ENCODE assay signal across 12 cellular contexts in genomic region chr6:6793388-6794250, GRCh38.
A peak's percentile ranks its signal among the peaks of the same experiment; 100 is the strongest.
DNase-seq lines count a peak whose midpoint lies in the region; ATAC-seq and TF ChIP-seq lines count a peak whose summit lies in the region.
"Had no signal": no experiment of that assay in that cellular context is flagged by ENCODE, and none has a peak within 500 bp of the region (broad histone marks: within the 10 kb centered on the region; RNA-seq: fewer than 3 reads in every experiment).

No MANE protein-coding gene starts in this region.

- H3K4me1 ChIP-seq in heart right ventricle (peaks cover 0 to 38% (median 0%) of the 10 kb centered on the region in 9 donors), left ventricle myocardium inferior (no peaks in the 10 kb centered on the region), gastroesophageal sphincter (no peaks in the 10 kb centered on the region), upper lobe of left lung (no peaks in the 10 kb centered on the region)

- TF ChIP-seq EP300 in gastroesophageal sphincter (IDR thresholded peaks at IDR 0.05) (no peak), upper lobe of left lung (IDR thresholded peaks at IDR 0.05) (peak in 1 of 4 donors; percentile 77)

- H3K9me3 ChIP-seq in heart right ventricle (no peaks in the 10 kb centered on the region), left ventricle myocardium inferior (replicated peaks) (no peaks in the 10 kb centered on the region), gastroesophageal sphincter (no peaks in the 10 kb centered on the region), upper lobe of left lung (no peaks in the 10 kb centered on the region)

- ATAC-seq in heart right ventricle (peak in 5 of 8 donors; percentile 31 to 52 (median 41)), gastroesophageal sphincter (peak; percentile 34), upper lobe of left lung (ENCODE audit: low FRiP score in 2 of 2) (peak; percentile 6 to 74), HG03378 (IDR thresholded peaks at IDR 0.05; ENCODE audit: unreplicated experiment) (no peak)

- TF ChIP-seq POLR2A in gastroesophageal sphincter (IDR thresholded peaks at IDR 0.05) (no peak), upper lobe of left lung (IDR thresholded peaks at IDR 0.05) (no peak)

- DNase-seq in heart right ventricle (no peak), left ventricle myocardium inferior (no peak), SIG-M5 (lab: John Stamatoyannopoulos, UW) (peak; percentile 71), upper lobe of left lung (peak; percentile 41 to 47), NCI-H748 (lab: John Stamatoyannopoulos, UW; ENCODE audit: unreplicated experiment) (no peak), epidermal melanocyte (ENCODE audit: insufficient read length, low spot score) (no peak)
- DNase-seq: effector CD4-positive, alpha-beta T cell; glutamatergic neuron; NCI-H1694 treated with DMSO at 0.1 percent for 48 hours; stimulated activated CD4-positive, alpha-beta T cell treated with anti-CD3 and anti-CD28 coated beads, Interleukin-15, amount 100 ng/mL, for 24 hours had no signal

- no peak for TF ChIP-seq CTCF in heart right ventricle (IDR thresholded peaks at IDR 0.05)
- no peak for TF ChIP-seq CTCF in left ventricle myocardium inferior (IDR thresholded peaks at IDR 0.05; ENCODE audit: borderline replicate concordance)
- TF ChIP-seq CTCF in gastroesophageal sphincter (IDR thresholded peaks at IDR 0.05) = no peak
- TF ChIP-seq CTCF in upper lobe of left lung (IDR thresholded peaks at IDR 0.05) = no peak

- intact Hi-C loops in heart right ventricle (cut with DNase I) = no loop called here
- intact Hi-C loops in left ventricle myocardium inferior (cut with micrococcal nuclease) = no loop called here

- no peaks in the 10 kb centered on the region for H3K36me3 ChIP-seq in heart right ventricle
- H3K36me3 ChIP-seq in left ventricle myocardium inferior = no peaks in the 10 kb centered on the region
- H3K36me3 ChIP-seq in gastroesophageal sphincter = no peaks in the 10 kb centered on the region
- no peaks in the 10 kb centered on the region for H3K36me3 ChIP-seq in upper lobe of left lung

- H3K27me3 ChIP-seq in heart right ventricle = no peaks in the 10 kb centered on the region
- no peaks in the 10 kb centered on the region for H3K27me3 ChIP-seq in left ventricle myocardium inferior (ENCODE audit: low read depth)
- H3K27me3 ChIP-seq in gastroesophageal sphincter = no peaks in the 10 kb centered on the region
- H3K27me3 ChIP-seq in upper lobe of left lung = no peaks in the 10 kb centered on the region

- H3K27ac ChIP-seq in heart right ventricle = peak overlapping the region in 1 of 10 donors; percentile 63
- H3K27ac ChIP-seq in left ventricle myocardium inferior (replicated peaks) = no peak overlapping the region
- no peak overlapping the region for H3K27ac ChIP-seq in gastroesophageal sphincter
- peak overlapping the region in 2 of 4 donors; percentile 37 to 42 for H3K27ac ChIP-seq in upper lobe of left lung

- H3K4me3 ChIP-seq in heart right ventricle (no peak overlapping the region), left ventricle myocardium inferior (no peak overlapping the region), gastroesophageal sphincter (no peak overlapping the region), upper lobe of left lung (no peak overlapping the region)

- WGBS in heart right ventricle, 2 donors = 84 to 85% methylated on average over 9 of the region's 9 CpGs
- WGBS in gastroesophageal sphincter (ENCODE audit: low coverage in 1 of 2), 2 donors = 74 to 87% methylated on average over 9 of the region's 9 CpGs
- WGBS in upper lobe of left lung, 2 donors = 77 to 80% methylated on average over 9 of the region's 9 CpGs

Comparison
In these comparisons a context has a peak if more than half of its experiments do, and no peak if none do; other contexts are left out.
1. DNase-seq: peak in SIG-M5 (single experiment) and upper lobe of left lung (2 of 2); none in heart right ventricle (0 of 2), left ventricle myocardium inferior (single experiment), NCI-H748 (single experiment) and epidermal melanocyte (single experiment).